ENCODE assay signal across 16 cellular contexts in genomic region chr9:107693620-107694326, GRCh38.
A peak's percentile ranks its signal among the peaks of the same experiment; 100 is the strongest.
DNase-seq lines count a peak whose midpoint lies in the region; ATAC-seq and TF ChIP-seq lines count a peak whose summit lies in the region.
"Had no signal": no experiment of that assay in that cellular context is flagged by ENCODE, and none has a peak within 500 bp of the region (broad histone marks: within the 10 kb centered on the region; RNA-seq: fewer than 3 reads in every experiment).

No MANE protein-coding gene starts in this region.

- H3K27ac ChIP-seq in H9 (ENCODE audit: insufficient read length, low read depth, low read length) (no peak overlapping the region), foreskin keratinocyte (no peak overlapping the region)
- H3K27ac ChIP-seq: coronary artery, lower lobe of right lung, tibial artery had no signal

- no peaks in the 10 kb centered on the region for H3K79me1 ChIP-seq in H9 (ENCODE audit: insufficient read depth, low read depth, low read length, poor library complexity, severe bottlenecking)

- H3K27me3 Mint-ChIP-seq in H9 (ENCODE audit: low read depth), result peaks cover 3% of the 10 kb centered on the region; the same call in 1 of the 2 replicates
- peaks cover 2% of the 10 kb centered on the region for H3K27me3 Mint-ChIP-seq in activated CD4-positive, alpha-beta T cell treated with anti-CD3 and anti-CD28 coated beads for 36 hours
- H3K27me3 Mint-ChIP-seq: activated CD4-positive, alpha-beta T cell treated with anti-CD3 and anti-CD28 coated beads, Interleukin-2, amount 10 ng/mL, durations not matched to agents 24 days and 14 days had no signal

- no peak overlapping the region for H3K4me3 Mint-ChIP-seq in H9
- no peak overlapping the region for H3K4me3 Mint-ChIP-seq in activated CD4-positive, alpha-beta T cell treated with anti-CD3 and anti-CD28 coated beads for 36 hours
- H3K4me3 Mint-ChIP-seq: activated CD4-positive, alpha-beta T cell treated with anti-CD3 and anti-CD28 coated beads, Interleukin-2, amount 10 ng/mL, durations not matched to agents 24 days and 14 days; activated T-cell treated with anti-CD3 and anti-CD28 coated beads, Interleukin-2, amount 50 U/mL, for 72 hours; nephron had no signal

- H3K23me2 ChIP-seq in H9 (ENCODE audit: insufficient read length, low read depth, low read length, poor library complexity, severe bottlenecking), result no peaks in the 10 kb centered on the region

- intact Hi-C loops in activated CD4-positive, alpha-beta T cell treated with anti-CD3 and anti-CD28 coated beads for 36 hours (cut with DNase I, micrococcal nuclease), result no loop called here

- no peak overlapping the region for H2BK5ac ChIP-seq in H9 (ENCODE audit: insufficient read length, low read length)

- H2AFZ ChIP-seq in H9 (ENCODE audit: low read length), result no peak overlapping the region

- peak; percentile 91 for DNase-seq in ACHN
- DNase-seq in H9, result no peak
- peak; percentile 81 for DNase-seq in amniotic epithelial cell (ENCODE audit: low read depth)
- peak in 1 of 2 donors; percentile 55 for DNase-seq in foreskin keratinocyte
- no peak for DNase-seq in activated CD4-positive, alpha-beta T cell treated with anti-CD3 and anti-CD28 coated beads for 36 hours
- DNase-seq in RKO (ENCODE audit: low spot score), result no peak
- DNase-seq in SK-N-DZ (ENCODE audit: low spot score), result no peak
- DNase-seq: activated CD4-positive, alpha-beta T cell treated with anti-CD3 and anti-CD28 coated beads, Interleukin-2, amount 10 ng/mL, durations not matched to agents 24 days and 14 days; activated T-cell treated with anti-CD3 and anti-CD28 coated beads, Interleukin-2, amount 50 U/mL, for 72 hours; lower lobe of right lung; MM.1S; stimulated activated CD4-positive, alpha-beta T cell treated with anti-CD3 and anti-CD28 coated beads, Interleukin-1b, Interleukin-23, amount 100 ng/mL, for 48 hours; tibial artery had no signal

- no peak overlapping the region for H3K4ac ChIP-seq in H9 (ENCODE audit: low read depth, low read length)

- no peaks in the 10 kb centered on the region for H3K27me3 ChIP-seq in H9 (ENCODE audit: insufficient read depth, low read length)
- H3K27me3 ChIP-seq in foreskin keratinocyte, result no peaks in the 10 kb centered on the region
- H3K27me3 ChIP-seq: tibial artery had no signal

- peaks cover 0 to 4% (median 4%) of the 10 kb centered on the region in 3 experiments; a peak in 5 of 7 replicates for H3K36me3 Mint-ChIP-seq in H9 (ENCODE audit: insufficient read depth in 1 of 3, low read depth in 3 of 3)
- H3K36me3 Mint-ChIP-seq in activated CD4-positive, alpha-beta T cell treated with anti-CD3 and anti-CD28 coated beads for 36 hours (ENCODE audit: low read depth), result no peaks in the 10 kb centered on the region

- no peak overlapping the region for H2BK15ac ChIP-seq in H9 (ENCODE audit: low read depth, low read length)

- no peaks in the 10 kb centered on the region for H3K79me2 ChIP-seq in H9 (ENCODE audit: insufficient read depth, low read length)

- H3K9me3 Mint-ChIP-seq in H9, result peaks cover 4% of the 10 kb centered on the region in 2 experiments; a peak in 3 of 5 replicates
- H3K9me3 Mint-ChIP-seq in activated CD4-positive, alpha-beta T cell treated with anti-CD3 and anti-CD28 coated beads for 36 hours (ENCODE audit: low read depth), result no peaks in the 10 kb centered on the region
- H3K9me3 Mint-ChIP-seq: activated CD4-positive, alpha-beta T cell treated with anti-CD3 and anti-CD28 coated beads, Interleukin-2, amount 10 ng/mL, durations not matched to agents 24 days and 14 days had no signal

- H4K91ac ChIP-seq in H9 (ENCODE audit: insufficient read length, low read depth, low read length), result no peak overlapping the region

- WGBS in H9 (ENCODE audit: extremely low coverage, insufficient read length, low lambda C conversion rate), result no CpG with 5 or more reads among the region's 7 CpGs

- POLR2A ChIA-PET in activated CD4-positive, alpha-beta T cell treated with anti-CD3 and anti-CD28 coated beads for 36 hours (lab: Charles Lee), result no interaction called here

- CTCF ChIA-PET in activated CD4-positive, alpha-beta T cell treated with anti-CD3 and anti-CD28 coated beads for 36 hours (lab: Charles Lee), result no interaction called here

- H3K14ac ChIP-seq in H9 (ENCODE audit: insufficient read depth, low read length), result no peak overlapping the region

- no peak overlapping the region for H3K9ac ChIP-seq in H9 (ENCODE audit: extremely low read depth, insufficient read length, low read length)

- H3T11ph ChIP-seq in H9 (ENCODE audit: low read length), result no peak overlapping the region

- H3K4me1 Mint-ChIP-seq in H9, result 0 out of 4 replicates have a peak, but pooled peaks cover 0 to 2% of the 10 kb centered on the region in 2 experiments
- H3K4me1 Mint-ChIP-seq in activated CD4-positive, alpha-beta T cell treated with anti-CD3 and anti-CD28 coated beads for 36 hours, result no peaks in the 10 kb centered on the region
- H3K4me1 Mint-ChIP-seq: activated CD4-positive, alpha-beta T cell treated with anti-CD3 and anti-CD28 coated beads, Interleukin-2, amount 10 ng/mL, durations not matched to agents 24 days and 14 days; nephron had no signal

- no peak overlapping the region for H2BK120ac ChIP-seq in H9 (ENCODE audit: low read depth, low read length, poor library complexity, severe bottlenecking)

- no peaks in the 10 kb centered on the region for H4K20me1 ChIP-seq in H9 (ENCODE audit: control insufficient read depth, insufficient read depth, insufficient read length)

- H3K4me2 ChIP-seq in H9 (ENCODE audit: insufficient read depth, insufficient read length, low read length), result no peak overlapping the region

- peak overlapping the region; percentile 26 for H2BK20ac ChIP-seq in H9 (ENCODE audit: low read depth, low read length, poor library complexity, severe bottlenecking)

- no peak overlapping the region for H3K23ac ChIP-seq in H9 (ENCODE audit: insufficient read length, low read depth, low read length)

- no peak overlapping the region for H3K18ac ChIP-seq in H9 (ENCODE audit: insufficient read length, low read depth, low read length)

- no peak overlapping the region for H3K56ac ChIP-seq in H9 (ENCODE audit: insufficient read length, low read depth, low read length)

- no peak overlapping the region for H2BK12ac ChIP-seq in H9 (ENCODE audit: insufficient read length, low read depth, low read length)

- H3K27ac Mint-ChIP-seq in H9, result peak overlapping the region in 1 of 3 experiments; percentile 17; a peak in 2 of 7 replicates
- no peak overlapping the region for H3K27ac Mint-ChIP-seq in activated CD4-positive, alpha-beta T cell treated with anti-CD3 and anti-CD28 coated beads for 36 hours
- H3K27ac Mint-ChIP-seq: activated CD4-positive, alpha-beta T cell treated with anti-CD3 and anti-CD28 coated beads, Interleukin-2, amount 10 ng/mL, durations not matched to agents 24 days and 14 days; activated T-cell treated with anti-CD3 and anti-CD28 coated beads, Interleukin-2, amount 50 U/mL, for 72 hours; nephron had no signal

- TF ChIP-seq CTCF in H9 (conservative IDR thresholded peaks at IDR 0.05) (no peak), foreskin keratinocyte (conservative IDR thresholded peaks at IDR 0.05) (no peak)

- no peak overlapping the region for H2AK5ac ChIP-seq in H9 (ENCODE audit: insufficient read length, low read length)

- ATAC-seq in foreskin keratinocyte (peak; percentile 27), HG02981 (IDR thresholded peaks at IDR 0.05; ENCODE audit: unreplicated experiment) (no peak)
- ATAC-seq in activated CD4-positive, alpha-beta T cell treated with anti-CD3 and anti-CD28 coated beads for 36 hours, result no peak
- ATAC-seq: activated T-cell treated with anti-CD3 and anti-CD28 coated beads, Interleukin-2, amount 50 U/mL, for 72 hours; lower lobe of right lung had no signal

- H3K4me1 ChIP-seq in H9 (ENCODE audit: insufficient read depth, low read length), result no peaks in the 10 kb centered on the region
- no peaks in the 10 kb centered on the region for H3K4me1 ChIP-seq in foreskin keratinocyte
- H3K4me1 ChIP-seq: lower lobe of right lung had no signal

- no peaks in the 10 kb centered on the region for H3K9me3 ChIP-seq in H9 (ENCODE audit: control insufficient read depth, low read depth, low read length)
- H3K9me3 ChIP-seq: lower lobe of right lung, tibial artery had no signal

- H4K8ac ChIP-seq in H9 (replicated peaks; ENCODE audit: insufficient read length, low read depth, low read length), result no peak overlapping the region

- in situ Hi-C loops in ACHN (cut with HindIII; ENCODE audit: low pct_ligation_motif_present, low pct_unique_long_range_greater_than_20kb, low sequenced_read_pairs), result no loop called here

- no peak overlapping the region for H4K5ac ChIP-seq in H9 (ENCODE audit: insufficient read length, low read depth, low read length)

Comparison
In these comparisons a context has a peak if more than half of its experiments do, and no peak if none do; other contexts are left out.
1. DNase-seq: peak in ACHN (single experiment) and amniotic epithelial cell (single experiment); none in H9 (single experiment), activated CD4-positive, alpha-beta T cell treated with anti-CD3 and anti-CD28 coated beads for 36 hours (single experiment), RKO (single experiment) and SK-N-DZ (single experiment).